Comparison of ENCODE assay signal across 27 cellular contexts in genomic region chr14:49774111-49774510, GRCh38. TPM values are rescaled to one million over a fixed set of nuclear protein-coding genes. Genes with fewer than 3 reads are reported as not detected.
A peak's percentile ranks its signal among the peaks of the same experiment; 100 is the strongest.
DNase-seq lines count a peak whose midpoint lies in the region; ATAC-seq and TF ChIP-seq lines count a peak whose summit lies in the region.
"Had no signal": no experiment of that assay in that cellular context is flagged by ENCODE, and none has a peak within 500 bp of the region (broad histone marks: within the 10 kb centered on the region; RNA-seq: fewer than 3 reads in every experiment).

No MANE protein-coding gene starts in this region.

- DNase-seq in AG10803 (ENCODE audit: low read depth) (peak; percentile 60), SIG-M5 (lab: John Stamatoyannopoulos, UW) (no peak), Peyer's patch (no peak)
- DNase-seq in CD4-positive, alpha-beta T cell, result no peak
- no peak for DNase-seq in activated CD4-positive, alpha-beta memory T cell treated with anti-CD3 and anti-CD28 coated beads for 36 hours
- DNase-seq in naive thymus-derived CD4-positive, alpha-beta T cell, result no peak
- DNase-seq: activated T-cell treated with anti-CD3 and anti-CD28 coated beads, Interleukin-2, amount 50 U/mL, for 1 hour; cerebellar nuclear complex; dorsolateral prefrontal cortex; mucosa of descending colon; NCI-H1436; NCI-H2081 treated with DMSO at 0.1 percent for 48 hours; NCI-H226; NCI-H526 treated with DMSO at 0.1 percent for 48 hours; NK-92 treated with Interleukin-12 subunit alpha and Interleukin-12 subunit beta, amount 100 ng/mL, for 24 hours; PC-3; stimulated activated naive CD4-positive, alpha-beta T cell; T-helper 17 cell; upper lobe of left lung had no signal

- H3K36me3 ChIP-seq in naive thymus-derived CD4-positive, alpha-beta T cell (ENCODE audit: control insufficient read depth in 2 of 3, insufficient read depth in 3 of 3, low read length in 3 of 3), result peaks cover 9 to 42% (median 16%) of the 10 kb centered on the region in 3 experiments
- H3K36me3 ChIP-seq in Peyer's patch, result peaks cover 0 to 58% (median 0%) of the 10 kb centered on the region in 3 donors
- H3K36me3 ChIP-seq: ovary had no signal

- no peaks in the 10 kb centered on the region for H3K27me3 ChIP-seq in CD4-positive, alpha-beta T cell (ENCODE audit: control insufficient read depth, insufficient read depth, low read length)
- H3K27me3 ChIP-seq in naive thymus-derived CD4-positive, alpha-beta T cell (ENCODE audit: control insufficient read depth in 2 of 2, insufficient read depth in 2 of 2, low read length in 2 of 2), result no peaks in the 10 kb centered on the region
- no peaks in the 10 kb centered on the region for H3K27me3 ChIP-seq in Peyer's patch
- H3K27me3 ChIP-seq: dorsolateral prefrontal cortex, ovary, upper lobe of left lung had no signal

- peaks cover 42% of the 10 kb centered on the region for H3K4me1 Mint-ChIP-seq in CD4-positive, alpha-beta T cell (ENCODE audit: low read depth)
- peaks cover 26% of the 10 kb centered on the region for H3K4me1 Mint-ChIP-seq in activated CD4-positive, alpha-beta memory T cell treated with anti-CD3 and anti-CD28 coated beads for 36 hours (ENCODE audit: low read depth)
- peaks cover 24 to 49% (median 38%) of the 10 kb centered on the region in 7 donors for H3K4me1 Mint-ChIP-seq in naive thymus-derived CD4-positive, alpha-beta T cell

- H3K9me3 ChIP-seq in CD4-positive, alpha-beta T cell (ENCODE audit: control insufficient read depth, low read length), result no peaks in the 10 kb centered on the region
- H3K9me3 ChIP-seq in naive thymus-derived CD4-positive, alpha-beta T cell (ENCODE audit: control insufficient read depth in 2 of 3, low read length in 3 of 3), result no peaks in the 10 kb centered on the region
- no peaks in the 10 kb centered on the region for H3K9me3 ChIP-seq in Peyer's patch
- H3K9me3 ChIP-seq: mucosa of descending colon, ovary, upper lobe of left lung had no signal

- H3K27me3 Mint-ChIP-seq in CD4-positive, alpha-beta T cell, result no peaks in the 10 kb centered on the region
- no peaks in the 10 kb centered on the region for H3K27me3 Mint-ChIP-seq in activated CD4-positive, alpha-beta memory T cell treated with anti-CD3 and anti-CD28 coated beads for 36 hours
- H3K27me3 Mint-ChIP-seq in naive thymus-derived CD4-positive, alpha-beta T cell, result no peaks in the 10 kb centered on the region
- H3K27me3 Mint-ChIP-seq: T-helper 17 cell had no signal

- no peaks in the 10 kb centered on the region for H3K9me3 Mint-ChIP-seq in CD4-positive, alpha-beta T cell
- H3K9me3 Mint-ChIP-seq in activated CD4-positive, alpha-beta memory T cell treated with anti-CD3 and anti-CD28 coated beads for 36 hours, result no peaks in the 10 kb centered on the region
- H3K9me3 Mint-ChIP-seq in naive thymus-derived CD4-positive, alpha-beta T cell, result no peaks in the 10 kb centered on the region
- H3K9me3 Mint-ChIP-seq: brain, nephron had no signal

- CTCF ChIA-PET in CD4-positive, alpha-beta T cell (lab: Charles Lee), result interaction anchor here (1.1 kb wide), 1 partner anchor 140 kb away, joined by 3 read pairs; no protein-coding TSS in a partner anchor
- CTCF ChIA-PET in activated CD4-positive, alpha-beta memory T cell treated with anti-CD3 and anti-CD28 coated beads for 36 hours (lab: Charles Lee), result no interaction called here
- CTCF ChIA-PET in naive thymus-derived CD4-positive, alpha-beta T cell (lab: Charles Lee), result no interaction called here

- no peak overlapping the region for H3K4me3 ChIP-seq in AG10803 (ENCODE audit: low read length)
- H3K4me3 ChIP-seq in naive thymus-derived CD4-positive, alpha-beta T cell (ENCODE audit: low read length), result no peak overlapping the region
- H3K4me3 ChIP-seq in Peyer's patch, result no peak overlapping the region
- H3K4me3 ChIP-seq: dorsolateral prefrontal cortex, mucosa of descending colon, ovary, skin epidermis, upper lobe of left lung had no signal

- POLR2A ChIA-PET in CD4-positive, alpha-beta T cell (lab: Charles Lee), result interaction anchor here (1.2 kb wide), 1 partner anchor 89 kb away, joined by 5 read pairs; no protein-coding TSS in a partner anchor
- POLR2A ChIA-PET in activated CD4-positive, alpha-beta memory T cell treated with anti-CD3 and anti-CD28 coated beads for 36 hours (lab: Charles Lee), result no interaction called here
- POLR2A ChIA-PET in naive thymus-derived CD4-positive, alpha-beta T cell (lab: Charles Lee), result interaction anchor here (0.6 kb wide), 3 partner anchors 38 to 1039 kb away, joined by 3 read pairs; no protein-coding TSS in a partner anchor

- H3K27ac Mint-ChIP-seq in CD4-positive, alpha-beta T cell, result peak overlapping the region; percentile 12
- peak overlapping the region; percentile 43 for H3K27ac Mint-ChIP-seq in activated CD4-positive, alpha-beta memory T cell treated with anti-CD3 and anti-CD28 coated beads for 36 hours
- peak overlapping the region in 6 of 9 donors; percentile 47 to 74 (median 63) for H3K27ac Mint-ChIP-seq in naive thymus-derived CD4-positive, alpha-beta T cell

- H3K4me1 ChIP-seq in naive thymus-derived CD4-positive, alpha-beta T cell (ENCODE audit: control insufficient read depth in 2 of 2, insufficient read depth in 2 of 2, low read length in 2 of 2), result peaks cover 17 to 18% of the 10 kb centered on the region in 2 donors
- H3K4me1 ChIP-seq in Peyer's patch, result peaks cover 0 to 25% (median 10%) of the 10 kb centered on the region in 4 donors

- peaks cover 73% of the 10 kb centered on the region for H3K36me3 Mint-ChIP-seq in CD4-positive, alpha-beta T cell (ENCODE audit: low read depth)
- H3K36me3 Mint-ChIP-seq in activated CD4-positive, alpha-beta memory T cell treated with anti-CD3 and anti-CD28 coated beads for 36 hours, result peaks cover 17% of the 10 kb centered on the region
- peaks cover 4 to 28% (median 18%) of the 10 kb centered on the region in 5 donors for H3K36me3 Mint-ChIP-seq in naive thymus-derived CD4-positive, alpha-beta T cell

- intact Hi-C loops in CD4-positive, alpha-beta T cell (cut with DNase I, micrococcal nuclease), result loop anchor here in 1 of 2 experiments (5.0 kb wide), 1 partner anchor 343 kb away; the partner anchor contains the start of gene VCPKMT
- intact Hi-C loops in activated CD4-positive, alpha-beta memory T cell treated with anti-CD3 and anti-CD28 coated beads for 36 hours (cut with micrococcal nuclease), result no loop called here
- intact Hi-C loops in naive thymus-derived CD4-positive, alpha-beta T cell (cut with micrococcal nuclease), result no loop called here

- no peak for TF ChIP-seq POLR2A in Peyer's patch (IDR thresholded peaks at IDR 0.05)

- no peak for ATAC-seq in CD4-positive, alpha-beta T cell (ENCODE audit: poor library complexity)
- no peak for ATAC-seq in naive thymus-derived CD4-positive, alpha-beta T cell
- ATAC-seq in HG03196 (IDR thresholded peaks at IDR 0.05; ENCODE audit: unreplicated experiment), result no peak
- ATAC-seq: mucosa of descending colon, PC-3, SK-N-SH treated with all-trans-retinoic acid at 6 μM for 48 hours, T-helper 17 cell had no signal

- TF ChIP-seq CTCF in AG10803 (conservative IDR thresholded peaks at IDR 0.05; ENCODE audit: low read length), result no peak
- TF ChIP-seq CTCF in CD4-positive, alpha-beta T cell (IDR thresholded peaks at IDR 0.05), result no peak
- no peak for TF ChIP-seq CTCF in Peyer's patch (IDR thresholded peaks at IDR 0.05)

- H3K4me3 Mint-ChIP-seq in CD4-positive, alpha-beta T cell, result no peak overlapping the region
- H3K4me3 Mint-ChIP-seq in activated CD4-positive, alpha-beta memory T cell treated with anti-CD3 and anti-CD28 coated beads for 36 hours, result no peak overlapping the region
- H3K4me3 Mint-ChIP-seq in naive thymus-derived CD4-positive, alpha-beta T cell, result no peak overlapping the region
- H3K4me3 Mint-ChIP-seq: brain, nephron, T-helper 17 cell had no signal

- no peak overlapping the region for H3K27ac ChIP-seq in CD4-positive, alpha-beta T cell (ENCODE audit: low read depth, low read length)
- peak overlapping the region; percentile 26 for H3K27ac ChIP-seq in naive thymus-derived CD4-positive, alpha-beta T cell (ENCODE audit: low read depth, low read length)
- no peak overlapping the region for H3K27ac ChIP-seq in Peyer's patch
- H3K27ac ChIP-seq: C4-2B, HL-60, ovary, skin epidermis, upper lobe of left lung had no signal

RNA-seq across cellular contexts. Expression of gene KLHDC2, which starts 6.2 kb away (rescaled TPM):
- 100 to 1,000 TPM; 142 to 143 TPM for total RNA-seq in CD4-positive, alpha-beta T cell
- 10 to 100 TPM; 27.8 to 28.2 TPM for total RNA-seq in activated CD4-positive, alpha-beta memory T cell treated with anti-CD3 and anti-CD28 coated beads for 36 hours
- total RNA-seq in naive thymus-derived CD4-positive, alpha-beta T cell, result 100 to 1,000 TPM in 1 of 5 experiments, 10 to 100 TPM in 4; 33.2 to 105 (median 84.7) TPM
- polyA plus RNA-seq in naive thymus-derived CD4-positive, alpha-beta T cell, result 100 to 1,000 TPM in 1 of 2 donors, 10 to 100 TPM in 1; 89.3 to 103 TPM
- total RNA-seq in Peyer's patch, result 100 to 1,000 TPM in 2 of 4 donors, 10 to 100 TPM in 2; 73.4 to 135 (median 107) TPM

Comparison
In these comparisons a context has a peak if more than half of its experiments do, and no peak if none do; other contexts are left out.
1. H3K27ac Mint-ChIP-seq: peak in every context shown above with its lines; median percentile 63 in naive thymus-derived CD4-positive, alpha-beta T cell; 43 in activated CD4-positive, alpha-beta memory T cell treated with anti-CD3 and anti-CD28 coated beads for 36 hours; 12 in CD4-positive, alpha-beta T cell.